ENCODE assay signal across 11 cellular contexts in genomic region chr16:4486126-4486893, GRCh38. TPM values are rescaled to one million over a fixed set of nuclear protein-coding genes. Genes with fewer than 3 reads are reported as not detected.
DNase-seq lines count a peak whose midpoint lies in the region; ATAC-seq and TF ChIP-seq lines count a peak whose summit lies in the region.
"Had no signal": no experiment of that assay in that cellular context is flagged by ENCODE, and none has a peak within 500 bp of the region (broad histone marks: within the 10 kb centered on the region; RNA-seq: fewer than 3 reads in every experiment).

No MANE protein-coding gene starts in this region.

- TF ChIP-seq CTCF in CD14-positive monocyte (IDR thresholded peaks at IDR 0.05), result no peak
- TF ChIP-seq CTCF in gastroesophageal sphincter (IDR thresholded peaks at IDR 0.05), result no peak
- no peak for TF ChIP-seq CTCF in omental fat pad (IDR thresholded peaks at IDR 0.05)
- TF ChIP-seq CTCF in H9 (conservative IDR thresholded peaks at IDR 0.05), result no peak

- H3K27ac Mint-ChIP-seq in CD14-positive monocyte (peak overlapping the region in 4 of 7 donors; percentile 22 to 75 (median 38)), H9 (peak overlapping the region in 1 of 3 experiments; percentile 23; a peak in 1 of 7 replicates)
- H3K27ac Mint-ChIP-seq in activated CD4-positive, alpha-beta memory T cell treated with anti-CD3 and anti-CD28 coated beads, Interleukin-2, amount 10 ng/mL, durations not matched to agents 7 days and 5 days, result peak overlapping the region; percentile 97
- H3K27ac Mint-ChIP-seq: activated B cell treated with CpG ODN at 0.5 μM for 24 hours had no signal

- no peak for TF ChIP-seq POLR2A in gastroesophageal sphincter (IDR thresholded peaks at IDR 0.05)

- H3K56ac ChIP-seq in H9 (ENCODE audit: insufficient read length, low read depth, low read length), result no peak overlapping the region

- H3K4ac ChIP-seq in H9 (ENCODE audit: low read depth, low read length), result no peak overlapping the region

- intact Hi-C loops in CD14-positive monocyte (cut with micrococcal nuclease), result no loop called here

- no peak overlapping the region for H2AK5ac ChIP-seq in H9 (ENCODE audit: insufficient read length, low read length)

- peaks cover 4% of the 10 kb centered on the region for H3K4me1 Mint-ChIP-seq in CD14-positive monocyte
- H3K4me1 Mint-ChIP-seq in activated CD4-positive, alpha-beta memory T cell treated with anti-CD3 and anti-CD28 coated beads, Interleukin-2, amount 10 ng/mL, durations not matched to agents 7 days and 5 days, result peaks cover 63% of the 10 kb centered on the region
- peaks cover 3 to 9% of the 10 kb centered on the region in 2 experiments; a peak in 3 of 4 replicates for H3K4me1 Mint-ChIP-seq in H9

- POLR2A ChIA-PET in activated CD4-positive, alpha-beta memory T cell treated with anti-CD3 and anti-CD28 coated beads, Interleukin-2, amount 10 ng/mL, durations not matched to agents 7 days and 5 days (lab: Charles Lee), result interaction anchor here (0.7 to 5.1 kb wide), 4 partner anchors 10 to 70 kb away, joined by 3 to 77 read pairs (median 26); partner anchors contain the start of genes CORO7, HMOX2 and NMRAL1

- no peak for TF ChIP-seq EP300 in gastroesophageal sphincter (IDR thresholded peaks at IDR 0.05)

- H3K4me1 ChIP-seq in gastroesophageal sphincter (peaks cover 0 to 23% (median 0%) of the 10 kb centered on the region in 3 donors), H9 (ENCODE audit: insufficient read depth, low read length) (no peaks in the 10 kb centered on the region)

- H2BK20ac ChIP-seq in H9 (ENCODE audit: low read depth, low read length, poor library complexity, severe bottlenecking), result no peak overlapping the region

- no peak overlapping the region for H3K23ac ChIP-seq in H9 (ENCODE audit: insufficient read length, low read depth, low read length)

- no peak overlapping the region for H2BK15ac ChIP-seq in H9 (ENCODE audit: low read depth, low read length)

- H2BK5ac ChIP-seq in H9 (ENCODE audit: insufficient read length, low read length), result no peak overlapping the region

- H2BK120ac ChIP-seq in H9 (ENCODE audit: low read depth, low read length, poor library complexity, severe bottlenecking), result no peak overlapping the region

- H3K9me3 ChIP-seq in gastroesophageal sphincter (no peaks in the 10 kb centered on the region), H9 (ENCODE audit: control insufficient read depth, low read depth, low read length) (no peaks in the 10 kb centered on the region)

- peaks cover 0 to 49% of the 10 kb centered on the region in 2 donors for H3K36me3 ChIP-seq in gastroesophageal sphincter

- H4K5ac ChIP-seq in H9 (ENCODE audit: insufficient read length, low read depth, low read length), result no peak overlapping the region

- H4K91ac ChIP-seq in H9 (ENCODE audit: insufficient read length, low read depth, low read length), result no peak overlapping the region

- CTCF ChIA-PET in activated CD4-positive, alpha-beta memory T cell treated with anti-CD3 and anti-CD28 coated beads, Interleukin-2, amount 10 ng/mL, durations not matched to agents 7 days and 5 days (lab: Charles Lee), result interaction anchor here (2.7 to 2.8 kb wide), 2 partner anchors 9 to 20 kb away, joined by 35 to 43 read pairs; partner anchors contain the start of gene HMOX2

- H3K18ac ChIP-seq in H9 (ENCODE audit: insufficient read length, low read depth, low read length), result no peak overlapping the region

- H3K4me2 ChIP-seq in H9 (ENCODE audit: insufficient read depth, insufficient read length, low read length), result no peak overlapping the region

- H3K79me1 ChIP-seq in H9 (ENCODE audit: insufficient read depth, low read depth, low read length, poor library complexity, severe bottlenecking), result peaks cover 3% of the 10 kb centered on the region

- H2BK12ac ChIP-seq in H9 (ENCODE audit: insufficient read length, low read depth, low read length), result no peak overlapping the region

- H3K9ac ChIP-seq in H9 (ENCODE audit: extremely low read depth, insufficient read length, low read length), result no peak overlapping the region

- H3K79me2 ChIP-seq in H9 (ENCODE audit: insufficient read depth, low read length), result no peaks in the 10 kb centered on the region

- H3K23me2 ChIP-seq in H9 (ENCODE audit: insufficient read length, low read depth, low read length, poor library complexity, severe bottlenecking), result no peaks in the 10 kb centered on the region

- no peaks in the 10 kb centered on the region for H3K27me3 Mint-ChIP-seq in CD14-positive monocyte (ENCODE audit: low read depth in 3 of 3)
- no peaks in the 10 kb centered on the region for H3K27me3 Mint-ChIP-seq in activated CD4-positive, alpha-beta memory T cell treated with anti-CD3 and anti-CD28 coated beads, Interleukin-2, amount 10 ng/mL, durations not matched to agents 7 days and 5 days
- no peaks in the 10 kb centered on the region for H3K27me3 Mint-ChIP-seq in H9 (ENCODE audit: low read depth)
- H3K27me3 Mint-ChIP-seq: activated B cell treated with CpG ODN at 0.5 μM for 24 hours had no signal

- H3K9me3 Mint-ChIP-seq in CD14-positive monocyte (no peaks in the 10 kb centered on the region), H9 (no peaks in the 10 kb centered on the region)
- no peaks in the 10 kb centered on the region for H3K9me3 Mint-ChIP-seq in activated CD4-positive, alpha-beta memory T cell treated with anti-CD3 and anti-CD28 coated beads, Interleukin-2, amount 10 ng/mL, durations not matched to agents 7 days and 5 days
- H3K9me3 Mint-ChIP-seq: activated B cell treated with CpG ODN at 0.5 μM for 24 hours had no signal

- H3K27ac ChIP-seq in gastroesophageal sphincter (peak overlapping the region in 3 of 4 donors; percentile 55 to 62 (median 56)), H9 (ENCODE audit: insufficient read length, low read depth, low read length) (no peak overlapping the region)

- H3K36me3 Mint-ChIP-seq in CD14-positive monocyte, result peaks cover 30 to 61% of the 10 kb centered on the region in 2 donors
- peaks cover 69% of the 10 kb centered on the region for H3K36me3 Mint-ChIP-seq in activated CD4-positive, alpha-beta memory T cell treated with anti-CD3 and anti-CD28 coated beads, Interleukin-2, amount 10 ng/mL, durations not matched to agents 7 days and 5 days (ENCODE audit: low read depth)
- H3K36me3 Mint-ChIP-seq in H9 (ENCODE audit: insufficient read depth in 1 of 3, low read depth in 3 of 3), result peaks cover 0 to 22% (median 0%) of the 10 kb centered on the region in 3 experiments; a peak in 5 of 7 replicates

- WGBS in gastroesophageal sphincter (ENCODE audit: low coverage in 1 of 2), 2 donors, result 80 to 89% methylated on average over 1 to 3 of the region's 3 CpGs
- WGBS in H9 (ENCODE audit: extremely low coverage, insufficient read length, low lambda C conversion rate), result no CpG with 5 or more reads among the region's 3 CpGs

- H4K20me1 ChIP-seq in H9 (ENCODE audit: control insufficient read depth, insufficient read depth, insufficient read length), result no peaks in the 10 kb centered on the region

- no peak overlapping the region for H2AFZ ChIP-seq in H9 (ENCODE audit: low read length)

- no peak overlapping the region for H3K14ac ChIP-seq in H9 (ENCODE audit: insufficient read depth, low read length)

- H3K27me3 ChIP-seq in gastroesophageal sphincter (no peaks in the 10 kb centered on the region), H9 (ENCODE audit: insufficient read depth, low read length) (no peaks in the 10 kb centered on the region)

- ATAC-seq in gastroesophageal sphincter (peak; percentile 48), omental fat pad (ENCODE audit: low FRiP score) (peak; percentile 19)

- no peak overlapping the region for H3K4me3 Mint-ChIP-seq in CD14-positive monocyte
- H3K4me3 Mint-ChIP-seq in activated CD4-positive, alpha-beta memory T cell treated with anti-CD3 and anti-CD28 coated beads, Interleukin-2, amount 10 ng/mL, durations not matched to agents 7 days and 5 days, result no peak overlapping the region
- no peak overlapping the region for H3K4me3 Mint-ChIP-seq in H9
- H3K4me3 Mint-ChIP-seq: activated B cell treated with CpG ODN at 0.5 μM for 24 hours had no signal

- H4K8ac ChIP-seq in H9 (replicated peaks; ENCODE audit: insufficient read length, low read depth, low read length), result no peak overlapping the region

- H3T11ph ChIP-seq in H9 (ENCODE audit: low read length), result no peak overlapping the region

- no peak for DNase-seq in CD14-positive monocyte (ENCODE audit: low spot score)
- no peak for DNase-seq in activated CD4-positive, alpha-beta memory T cell treated with anti-CD3 and anti-CD28 coated beads, Interleukin-2, amount 10 ng/mL, durations not matched to agents 7 days and 5 days
- no peak for DNase-seq in omental fat pad (ENCODE audit: low spot score)
- DNase-seq in effector CD8-positive, alpha-beta T cell (lab: John Stamatoyannopoulos, UW), result no peak
- no peak for DNase-seq in H9
- no peak for DNase-seq in DMS79 (lab: John Stamatoyannopoulos, UW)
- no peak for DNase-seq in retina
- DNase-seq: activated B cell treated with CpG ODN at 0.5 μM for 24 hours; KG1; stimulated activated CD8-positive, alpha-beta memory T cell treated with anti-CD3 and anti-CD28 coated beads, Interleukin-4, amount 100 ng/mL, for 48 hours had no signal

- no peak overlapping the region for H3K4me3 ChIP-seq in gastroesophageal sphincter

RNA-seq across cellular contexts. Expression of gene HMOX2, which starts 10.1 kb away (rescaled TPM):
- polyA plus RNA-seq in CD14-positive monocyte, result 10 to 100 TPM; 25.0 to 33.2 TPM
- 10 to 100 TPM; 77.4 to 83.4 TPM for total RNA-seq in activated CD4-positive, alpha-beta memory T cell treated with anti-CD3 and anti-CD28 coated beads, Interleukin-2, amount 10 ng/mL, durations not matched to agents 7 days and 5 days
- 10 to 100 TPM; 26.3 to 66.3 (median 36.2) TPM for total RNA-seq in gastroesophageal sphincter
- 100 to 1,000 TPM in 1 of 4 donors, 10 to 100 TPM in 3; 82.8 to 105 (median 96.5) TPM for total RNA-seq in omental fat pad
- 44.4 and 45.7 TPM in 2 replicates for total RNA-seq in H9 (2021)

RNA-seq across cellular contexts. Expression of gene NMRAL1, which starts 11.9 kb away (rescaled TPM):
- polyA plus RNA-seq in CD14-positive monocyte, result 10 to 100 TPM; 39.2 to 49.4 TPM
- 10 to 100 TPM; 49.5 to 56.2 TPM for total RNA-seq in activated CD4-positive, alpha-beta memory T cell treated with anti-CD3 and anti-CD28 coated beads, Interleukin-2, amount 10 ng/mL, durations not matched to agents 7 days and 5 days
- total RNA-seq in gastroesophageal sphincter (10 to 100 TPM; 32.9 to 49.7 (median 39.3) TPM), omental fat pad (10 to 100 TPM; 27.9 to 56.8 (median 44.5) TPM), H9 (2021) (74.1 and 78.9 TPM in 2 replicates)

RNA-seq across cellular contexts. Expression of gene CDIP1, which starts 52.3 kb away (rescaled TPM):
- polyA plus RNA-seq in CD14-positive monocyte, result 10 to 100 TPM in 1 of 2 donors, 1 to 10 TPM in 1; 8.6 to 10.8 TPM
- 10 to 100 TPM; 28.7 to 30.7 TPM for total RNA-seq in activated CD4-positive, alpha-beta memory T cell treated with anti-CD3 and anti-CD28 coated beads, Interleukin-2, amount 10 ng/mL, durations not matched to agents 7 days and 5 days
- total RNA-seq in gastroesophageal sphincter (10 to 100 TPM; 13.2 to 31.5 (median 18.7) TPM), omental fat pad (10 to 100 TPM; 12.7 to 18.8 (median 14.2) TPM), H9 (2021) (49.7 and 50.5 TPM in 2 replicates)
